In genomic region chr10:131440405-131441360, GRCh38 we compare ENCODE assay signal across 25 cellular contexts.
"Had no signal": no experiment of that assay in that cellular context is flagged by ENCODE, and none has a peak within 500 bp of the region (broad histone marks: within the 10 kb centered on the region; RNA-seq: fewer than 3 reads in every experiment).

No MANE protein-coding gene starts in this region.

- H3K27me3 ChIP-seq: body of pancreas had no signal

- ATAC-seq: activated CD4-positive, alpha-beta T cell treated with anti-CD3 and anti-CD28 coated beads for 36 hours; activated CD8-positive, alpha-beta memory T cell treated with anti-CD3 and anti-CD28 coated beads, Interleukin-2, amount 10 ng/mL, durations not matched to agents 7 days and 5 days; activated CD8-positive, alpha-beta T cell treated with anti-CD3 and anti-CD28 coated beads, Interleukin-2, amount 10 ng/mL, durations not matched to agents 7 days and 5 days; body of pancreas; effector memory CD8-positive, alpha-beta T cell; gastroesophageal sphincter had no signal

- H3K9me3 ChIP-seq: body of pancreas, esophagus squamous epithelium, gastroesophageal sphincter had no signal

- DNase-seq: activated CD4-positive, alpha-beta memory T cell treated with anti-CD3 and anti-CD28 coated beads for 36 hours; activated CD4-positive, alpha-beta T cell treated with anti-CD3 and anti-CD28 coated beads for 36 hours; activated CD4-positive, alpha-beta T cell treated with anti-CD3 and anti-CD28 coated beads, Interleukin-2, amount 10 ng/mL, durations not matched to agents 24 days and 14 days; activated CD4-positive, CD25-positive, alpha-beta regulatory T cell; activated CD4-positive, CD25-positive, alpha-beta regulatory T cell treated with anti-CD3 and anti-CD28 coated beads, Interleukin-2, amount 50 U/mL, for 72 hours; activated CD8-positive, alpha-beta memory T cell treated with anti-CD3 and anti-CD28 coated beads, Interleukin-2, amount 10 ng/mL, durations not matched to agents 7 days and 5 days; activated CD8-positive, alpha-beta memory T cell treated with anti-CD3 and anti-CD28 coated beads, Interleukin-2, amount 50 U/mL, for 4 hours; activated CD8-positive, alpha-beta T cell treated with anti-CD3 and anti-CD28 coated beads, Interleukin-2, amount 10 ng/mL, durations not matched to agents 7 days and 5 days; activated gamma-delta T cell treated with Interleukin-2 at 50 U/mL for 16 hours; activated naive CD4-positive, alpha-beta T cell treated with anti-CD3 and anti-CD28 coated beads, Interleukin-2, amount 50 U/mL, for 16 hours; activated naive CD4-positive, alpha-beta T cell treated with Interleukin-2 at 50 U/mL for 16 hours; activated T-cell treated with anti-CD3 and anti-CD28 coated beads, Interleukin-2, amount 50 U/mL, for 1 hour; activated T-cell treated with anti-CD3 and anti-CD28 coated beads, Interleukin-2, amount 50 U/mL, for 48 hours; amniotic stem cell; aorta; body of pancreas; cortex of kidney; dermis blood vessel endothelial cell; effector CD4-positive, alpha-beta T cell; effector memory CD8-positive, alpha-beta T cell; erythroblast; esophagus squamous epithelium; foreskin melanocyte; T-helper 2 cell had no signal

- H3K27ac ChIP-seq: body of pancreas, esophagus squamous epithelium, gastroesophageal sphincter had no signal

- H3K4me3 ChIP-seq: body of pancreas, esophagus squamous epithelium, gastroesophageal sphincter had no signal

- H3K36me3 ChIP-seq: esophagus squamous epithelium, gastroesophageal sphincter had no signal
